Comparison of ENCODE assay signal across 38 cellular contexts in genomic region chr20:57543754-57544153, GRCh38. TPM values are rescaled to one million over a fixed set of nuclear protein-coding genes. Genes with fewer than 3 reads are reported as not detected.
"Had no signal": no experiment of that assay in that cellular context is flagged by ENCODE, and none has a peak within 500 bp of the region (broad histone marks: within the 10 kb centered on the region; RNA-seq: fewer than 3 reads in every experiment).

No MANE protein-coding gene starts in this region.

- H3K36me3 Mint-ChIP-seq: activated CD4-positive, alpha-beta memory T cell treated with anti-CD3 and anti-CD28 coated beads for 36 hours; activated CD8-positive, alpha-beta memory T cell treated with anti-CD3 and anti-CD28 coated beads, Interleukin-2, amount 10 ng/mL, durations not matched to agents 7 days and 5 days had no signal

- H3K4me1 ChIP-seq: adrenal gland had no signal

- H3K4me1 Mint-ChIP-seq: activated CD4-positive, alpha-beta T cell treated with anti-CD3 and anti-CD28 coated beads for 36 hours; activated CD4-positive, alpha-beta T cell treated with anti-CD3 and anti-CD28 coated beads, Interleukin-2, amount 10 ng/mL, durations not matched to agents 24 days and 14 days; activated CD8-positive, alpha-beta memory T cell treated with anti-CD3 and anti-CD28 coated beads, Interleukin-2, amount 10 ng/mL, durations not matched to agents 7 days and 5 days; activated naive CD4-positive, alpha-beta T cell treated with anti-CD3 and anti-CD28 coated beads, Interleukin-2, amount 50 U/mL, for 24 hours had no signal

- ATAC-seq: activated CD4-positive, alpha-beta T cell treated with anti-CD3 and anti-CD28 coated beads for 36 hours; activated CD8-positive, alpha-beta memory T cell treated with anti-CD3 and anti-CD28 coated beads, Interleukin-2, amount 10 ng/mL, durations not matched to agents 7 days and 5 days; activated CD8-positive, alpha-beta T cell treated with anti-CD3 and anti-CD28 coated beads, Interleukin-2, amount 10 ng/mL, durations not matched to agents 7 days and 5 days; activated naive CD8-positive, alpha-beta T cell treated with anti-CD3 and anti-CD28 coated beads, Interleukin-2, amount 50 U/mL, for 24 hours; body of pancreas; gastroesophageal sphincter had no signal

- H3K36me3 ChIP-seq: adrenal gland, colonic mucosa, esophagus squamous epithelium, gastroesophageal sphincter had no signal

- H3K27me3 ChIP-seq: body of pancreas, colonic mucosa, gastroesophageal sphincter had no signal

- H3K9me3 ChIP-seq: adrenal gland, body of pancreas, colonic mucosa had no signal

- H3K4me3 ChIP-seq: adrenal gland, body of pancreas, colonic mucosa, esophagus squamous epithelium, gastroesophageal sphincter had no signal

- H3K27ac ChIP-seq: adrenal gland, body of pancreas, epithelial cell of prostate, gastroesophageal sphincter had no signal

- H3K4me3 Mint-ChIP-seq: activated CD4-positive, alpha-beta memory T cell treated with anti-CD3 and anti-CD28 coated beads for 36 hours; activated CD4-positive, alpha-beta T cell treated with anti-CD3 and anti-CD28 coated beads for 36 hours; activated CD4-positive, alpha-beta T cell treated with anti-CD3 and anti-CD28 coated beads, Interleukin-2, amount 10 ng/mL, durations not matched to agents 24 days and 14 days; activated CD8-positive, alpha-beta memory T cell treated with anti-CD3 and anti-CD28 coated beads, Interleukin-2, amount 10 ng/mL, durations not matched to agents 7 days and 5 days; activated CD8-positive, alpha-beta T cell treated with anti-CD3 and anti-CD28 coated beads, Interleukin-2, amount 10 ng/mL, durations not matched to agents 7 days and 5 days; activated naive CD4-positive, alpha-beta T cell treated with anti-CD3 and anti-CD28 coated beads for 36 hours; activated naive CD4-positive, alpha-beta T cell treated with anti-CD3 and anti-CD28 coated beads, Interleukin-2, amount 50 U/mL, for 24 hours; activated naive CD8-positive, alpha-beta T cell treated with anti-CD3 and anti-CD28 coated beads for 36 hours; activated naive CD8-positive, alpha-beta T cell treated with anti-CD3 and anti-CD28 coated beads, Interleukin-2, amount 50 U/mL, for 24 hours; activated T-helper 1 cell treated with anti-CD3 and anti-CD28 coated beads, Interleukin-12 subunit alpha, Interleukin-12 subunit beta, Interleukin-2, Interleukin-4 antibody, amounts not matched to agents 30 ng/mL and 10 ng/mL and 1 ng/mL, durations not matched to agents 14 hours and 24 hours and 36 hours had no signal

- H3K9me3 Mint-ChIP-seq: activated CD4-positive, alpha-beta memory T cell treated with anti-CD3 and anti-CD28 coated beads for 36 hours; activated CD4-positive, alpha-beta T cell treated with anti-CD3 and anti-CD28 coated beads, Interleukin-2, amount 10 ng/mL, durations not matched to agents 24 days and 14 days; activated naive CD4-positive, alpha-beta T cell treated with anti-CD3 and anti-CD28 coated beads for 36 hours; activated naive CD4-positive, alpha-beta T cell treated with anti-CD3 and anti-CD28 coated beads, Interleukin-2, amount 50 U/mL, for 24 hours; activated naive CD8-positive, alpha-beta T cell treated with anti-CD3 and anti-CD28 coated beads for 36 hours; activated naive CD8-positive, alpha-beta T cell treated with anti-CD3 and anti-CD28 coated beads, Interleukin-2, amount 50 U/mL, for 24 hours; activated T-helper 1 cell treated with anti-CD3 and anti-CD28 coated beads, Interleukin-12 subunit alpha, Interleukin-12 subunit beta, Interleukin-2, Interleukin-4 antibody, amounts not matched to agents 30 ng/mL and 10 ng/mL and 1 ng/mL, durations not matched to agents 14 hours and 24 hours and 36 hours; activated T-helper 2 cell treated with anti-CD3 and anti-CD28 coated beads, Interferon-gamma antibody, Interleukin-2, Interleukin-4, amounts not matched to agents 10 μg/mL and 5 μg/mL and 100 μg/mL, durations not matched to agents 14 hours and 24 hours and 36 hours had no signal

- DNase-seq: activated CD4-positive, alpha-beta memory T cell treated with anti-CD3 and anti-CD28 coated beads for 36 hours; activated CD4-positive, alpha-beta T cell treated with anti-CD3 and anti-CD28 coated beads for 36 hours; activated CD4-positive, alpha-beta T cell treated with anti-CD3 and anti-CD28 coated beads, Interleukin-2, amount 10 ng/mL, durations not matched to agents 24 days and 14 days; activated CD4-positive, CD25-positive, alpha-beta regulatory T cell; activated CD4-positive, CD25-positive, alpha-beta regulatory T cell treated with anti-CD3 and anti-CD28 coated beads, Interleukin-2, amount 50 U/mL, for 72 hours; activated CD8-positive, alpha-beta memory T cell treated with anti-CD3 and anti-CD28 coated beads, Interleukin-2, amount 10 ng/mL, durations not matched to agents 7 days and 5 days; activated CD8-positive, alpha-beta memory T cell treated with anti-CD3 and anti-CD28 coated beads, Interleukin-2, amount 50 U/mL, for 4 hours; activated CD8-positive, alpha-beta T cell treated with anti-CD3 and anti-CD28 coated beads, Interleukin-2, amount 10 ng/mL, durations not matched to agents 7 days and 5 days; activated effector memory CD4-positive, alpha-beta T cell treated with anti-CD3 and anti-CD28 coated beads, Interleukin-2, amount 50 U/mL, for 16 hours; activated naive CD4-positive, alpha-beta T cell treated with anti-CD3 and anti-CD28 coated beads for 36 hours; activated naive CD8-positive, alpha-beta T cell treated with anti-CD3 and anti-CD28 coated beads for 36 hours; activated naive CD8-positive, alpha-beta T cell treated with anti-CD3 and anti-CD28 coated beads, Interleukin-2, amount 50 U/mL, for 24 hours; activated T-cell treated with anti-CD3 and anti-CD28 coated beads, Interleukin-2, amount 50 U/mL, for 1 hour; activated T-cell treated with anti-CD3 and anti-CD28 coated beads, Interleukin-2, amount 50 U/mL, for 48 hours; adrenal gland; amygdala; body of pancreas; central memory CD4-positive, alpha-beta T cell; cerebellar nuclear complex; colonic mucosa; effector CD8-positive, alpha-beta T cell; esophagus squamous epithelium; foreskin melanocyte; T-helper 2 cell had no signal

- H3K27ac Mint-ChIP-seq: activated CD4-positive, alpha-beta memory T cell treated with anti-CD3 and anti-CD28 coated beads for 36 hours; activated CD4-positive, alpha-beta T cell treated with anti-CD3 and anti-CD28 coated beads for 36 hours; activated CD4-positive, alpha-beta T cell treated with anti-CD3 and anti-CD28 coated beads, Interleukin-2, amount 10 ng/mL, durations not matched to agents 24 days and 14 days; activated CD8-positive, alpha-beta memory T cell treated with anti-CD3 and anti-CD28 coated beads, Interleukin-2, amount 10 ng/mL, durations not matched to agents 7 days and 5 days; activated CD8-positive, alpha-beta T cell treated with anti-CD3 and anti-CD28 coated beads, Interleukin-2, amount 10 ng/mL, durations not matched to agents 7 days and 5 days; activated naive CD4-positive, alpha-beta T cell treated with anti-CD3 and anti-CD28 coated beads for 36 hours; activated naive CD4-positive, alpha-beta T cell treated with anti-CD3 and anti-CD28 coated beads, Interleukin-2, amount 50 U/mL, for 24 hours; activated naive CD8-positive, alpha-beta T cell treated with anti-CD3 and anti-CD28 coated beads for 36 hours; activated naive CD8-positive, alpha-beta T cell treated with anti-CD3 and anti-CD28 coated beads, Interleukin-2, amount 50 U/mL, for 24 hours; activated T-helper 1 cell treated with anti-CD3 and anti-CD28 coated beads, Interleukin-12 subunit alpha, Interleukin-12 subunit beta, Interleukin-2, Interleukin-4 antibody, amounts not matched to agents 30 ng/mL and 10 ng/mL and 1 ng/mL, durations not matched to agents 14 hours and 24 hours and 36 hours; activated T-helper 2 cell treated with anti-CD3 and anti-CD28 coated beads, Interferon-gamma antibody, Interleukin-2, Interleukin-4, amounts not matched to agents 10 μg/mL and 5 μg/mL and 100 μg/mL, durations not matched to agents 14 hours and 24 hours and 36 hours had no signal

RNA-seq across cellular contexts. Expression of gene PCK1, which starts 17.2 kb away (rescaled TPM):
- total RNA-seq: activated CD4-positive, alpha-beta memory T cell treated with anti-CD3 and anti-CD28 coated beads for 36 hours; activated CD4-positive, alpha-beta T cell treated with anti-CD3 and anti-CD28 coated beads for 36 hours; activated CD4-positive, alpha-beta T cell treated with anti-CD3 and anti-CD28 coated beads, Interleukin-2, amount 10 ng/mL, durations not matched to agents 24 days and 14 days; activated CD8-positive, alpha-beta memory T cell treated with anti-CD3 and anti-CD28 coated beads for 36 hours; activated CD8-positive, alpha-beta memory T cell treated with anti-CD3 and anti-CD28 coated beads, Interleukin-2, amount 10 ng/mL, durations not matched to agents 7 days and 5 days; activated CD8-positive, alpha-beta T cell treated with anti-CD3 and anti-CD28 coated beads, Interleukin-2, amount 10 ng/mL, durations not matched to agents 7 days and 5 days; activated naive CD4-positive, alpha-beta T cell treated with anti-CD3 and anti-CD28 coated beads for 36 hours; activated naive CD8-positive, alpha-beta T cell treated with anti-CD3 and anti-CD28 coated beads for 36 hours; activated T-helper 1 cell treated with anti-CD3 and anti-CD28 coated beads, Interleukin-12 subunit alpha, Interleukin-12 subunit beta, Interleukin-2, Interleukin-4 antibody, amounts not matched to agents 30 ng/mL and 10 ng/mL and 1 ng/mL, durations not matched to agents 14 hours and 24 hours and 36 hours; activated T-helper 2 cell treated with anti-CD3 and anti-CD28 coated beads, Interferon-gamma antibody, Interleukin-2, Interleukin-4, amounts not matched to agents 10 μg/mL and 5 μg/mL and 100 μg/mL, durations not matched to agents 14 hours and 24 hours and 36 hours; dermis microvascular lymphatic vessel endothelial cell; endothelial cell of umbilical vein; fibroblast of villous mesenchyme; glomerular endothelial cell; T-helper 1 cell treated with Interleukin-12 subunit alpha and Interleukin-12 subunit beta and Interleukin-4 antibody, amounts not matched to agents 30 ng/mL and 1 ng/mL, for 36 hours had no signal
- polyA plus RNA-seq: endothelial cell of umbilical vein, fibroblast of lung had no signal

RNA-seq across cellular contexts. Expression of gene CTCFL, which starts 18.8 kb away (rescaled TPM):
- total RNA-seq: activated CD4-positive, alpha-beta memory T cell treated with anti-CD3 and anti-CD28 coated beads for 36 hours; activated CD4-positive, alpha-beta T cell treated with anti-CD3 and anti-CD28 coated beads for 36 hours; activated CD4-positive, alpha-beta T cell treated with anti-CD3 and anti-CD28 coated beads, Interleukin-2, amount 10 ng/mL, durations not matched to agents 24 days and 14 days; activated CD8-positive, alpha-beta memory T cell treated with anti-CD3 and anti-CD28 coated beads for 36 hours; activated CD8-positive, alpha-beta memory T cell treated with anti-CD3 and anti-CD28 coated beads, Interleukin-2, amount 10 ng/mL, durations not matched to agents 7 days and 5 days; activated CD8-positive, alpha-beta T cell treated with anti-CD3 and anti-CD28 coated beads, Interleukin-2, amount 10 ng/mL, durations not matched to agents 7 days and 5 days; activated naive CD4-positive, alpha-beta T cell treated with anti-CD3 and anti-CD28 coated beads for 36 hours; activated naive CD8-positive, alpha-beta T cell treated with anti-CD3 and anti-CD28 coated beads for 36 hours; activated T-helper 1 cell treated with anti-CD3 and anti-CD28 coated beads, Interleukin-12 subunit alpha, Interleukin-12 subunit beta, Interleukin-2, Interleukin-4 antibody, amounts not matched to agents 30 ng/mL and 10 ng/mL and 1 ng/mL, durations not matched to agents 14 hours and 24 hours and 36 hours; activated T-helper 2 cell treated with anti-CD3 and anti-CD28 coated beads, Interferon-gamma antibody, Interleukin-2, Interleukin-4, amounts not matched to agents 10 μg/mL and 5 μg/mL and 100 μg/mL, durations not matched to agents 14 hours and 24 hours and 36 hours; aorta; body of pancreas; dermis microvascular lymphatic vessel endothelial cell; endothelial cell of umbilical vein; fibroblast of lung; fibroblast of villous mesenchyme; gastroesophageal sphincter; glomerular endothelial cell; T-helper 1 cell treated with Interleukin-12 subunit alpha and Interleukin-12 subunit beta and Interleukin-4 antibody, amounts not matched to agents 30 ng/mL and 1 ng/mL, for 36 hours had no signal
- polyA plus RNA-seq: aorta, endothelial cell of umbilical vein, esophagus, fibroblast of lung had no signal
